Comparison of ENCODE assay signal across 16 cellular contexts in genomic region chr12:127400231-127400630, GRCh38.
"Had no signal": no experiment of that assay in that cellular context is flagged by ENCODE, and none has a peak within 500 bp of the region (broad histone marks: within the 10 kb centered on the region; RNA-seq: fewer than 3 reads in every experiment).

No MANE protein-coding gene starts in this region.

- DNase-seq: activated CD4-positive, alpha-beta T cell treated with anti-CD3 and anti-CD28 coated beads, Interleukin-2, amount 10 ng/mL, durations not matched to agents 7 days and 5 days; activated naive CD8-positive, alpha-beta T cell treated with anti-CD3 and anti-CD28 coated beads for 36 hours; amygdala; effector memory CD4-positive, alpha-beta T cell; heart left ventricle; immature natural killer cell; left colon; mucosa of descending colon; naive thymus-derived CD8-positive, alpha-beta T cell; posterior cingulate gyrus; stimulated activated CD4-positive, alpha-beta T cell treated with anti-CD3 and anti-CD28 coated beads, Interleukin-4, amount 100 ng/mL, for 4 hours; stimulated activated CD8-positive, alpha-beta memory T cell treated with anti-CD3 and anti-CD28 coated beads, Interleukin-4, amount 100 ng/mL, for 48 hours; stimulated activated naive CD4-positive, alpha-beta T cell treated with Interleukin-2 at 50 U/mL for 16 hours; T-helper 2 cell; transverse colon had no signal

- H3K4me3 Mint-ChIP-seq: activated CD4-positive, alpha-beta T cell treated with anti-CD3 and anti-CD28 coated beads, Interleukin-2, amount 10 ng/mL, durations not matched to agents 7 days and 5 days; activated naive CD8-positive, alpha-beta T cell treated with anti-CD3 and anti-CD28 coated beads for 36 hours; activated T-helper 1 cell treated with anti-CD3 and anti-CD28 coated beads, Interleukin-12 subunit alpha, Interleukin-12 subunit beta, Interleukin-2, Interleukin-4 antibody, amounts not matched to agents 30 ng/mL and 10 ng/mL and 1 ng/mL, durations not matched to agents 14 hours and 24 hours and 36 hours; immature natural killer cell; naive thymus-derived CD8-positive, alpha-beta T cell had no signal

- H3K36me3 Mint-ChIP-seq: activated naive CD8-positive, alpha-beta T cell treated with anti-CD3 and anti-CD28 coated beads for 36 hours; immature natural killer cell; naive thymus-derived CD8-positive, alpha-beta T cell had no signal

- H3K4me1 Mint-ChIP-seq: activated CD4-positive, alpha-beta T cell treated with anti-CD3 and anti-CD28 coated beads, Interleukin-2, amount 10 ng/mL, durations not matched to agents 7 days and 5 days; activated naive CD8-positive, alpha-beta T cell treated with anti-CD3 and anti-CD28 coated beads for 36 hours; immature natural killer cell; naive thymus-derived CD8-positive, alpha-beta T cell had no signal

- ATAC-seq: heart left ventricle; left colon; mucosa of descending colon; naive thymus-derived CD8-positive, alpha-beta T cell had no signal

- H3K27ac Mint-ChIP-seq: activated CD4-positive, alpha-beta T cell treated with anti-CD3 and anti-CD28 coated beads, Interleukin-2, amount 10 ng/mL, durations not matched to agents 7 days and 5 days; activated naive CD8-positive, alpha-beta T cell treated with anti-CD3 and anti-CD28 coated beads for 36 hours; activated T-helper 1 cell treated with anti-CD3 and anti-CD28 coated beads, Interleukin-12 subunit alpha, Interleukin-12 subunit beta, Interleukin-2, Interleukin-4 antibody, amounts not matched to agents 30 ng/mL and 10 ng/mL and 1 ng/mL, durations not matched to agents 14 hours and 24 hours and 36 hours; immature natural killer cell; naive thymus-derived CD8-positive, alpha-beta T cell had no signal

- H3K9me3 Mint-ChIP-seq: activated CD4-positive, alpha-beta T cell treated with anti-CD3 and anti-CD28 coated beads, Interleukin-2, amount 10 ng/mL, durations not matched to agents 7 days and 5 days; activated naive CD8-positive, alpha-beta T cell treated with anti-CD3 and anti-CD28 coated beads for 36 hours; activated T-helper 1 cell treated with anti-CD3 and anti-CD28 coated beads, Interleukin-12 subunit alpha, Interleukin-12 subunit beta, Interleukin-2, Interleukin-4 antibody, amounts not matched to agents 30 ng/mL and 10 ng/mL and 1 ng/mL, durations not matched to agents 14 hours and 24 hours and 36 hours; immature natural killer cell had no signal
